ENCODE assay signal across 1 cellular context in the genomic region with DNA sequence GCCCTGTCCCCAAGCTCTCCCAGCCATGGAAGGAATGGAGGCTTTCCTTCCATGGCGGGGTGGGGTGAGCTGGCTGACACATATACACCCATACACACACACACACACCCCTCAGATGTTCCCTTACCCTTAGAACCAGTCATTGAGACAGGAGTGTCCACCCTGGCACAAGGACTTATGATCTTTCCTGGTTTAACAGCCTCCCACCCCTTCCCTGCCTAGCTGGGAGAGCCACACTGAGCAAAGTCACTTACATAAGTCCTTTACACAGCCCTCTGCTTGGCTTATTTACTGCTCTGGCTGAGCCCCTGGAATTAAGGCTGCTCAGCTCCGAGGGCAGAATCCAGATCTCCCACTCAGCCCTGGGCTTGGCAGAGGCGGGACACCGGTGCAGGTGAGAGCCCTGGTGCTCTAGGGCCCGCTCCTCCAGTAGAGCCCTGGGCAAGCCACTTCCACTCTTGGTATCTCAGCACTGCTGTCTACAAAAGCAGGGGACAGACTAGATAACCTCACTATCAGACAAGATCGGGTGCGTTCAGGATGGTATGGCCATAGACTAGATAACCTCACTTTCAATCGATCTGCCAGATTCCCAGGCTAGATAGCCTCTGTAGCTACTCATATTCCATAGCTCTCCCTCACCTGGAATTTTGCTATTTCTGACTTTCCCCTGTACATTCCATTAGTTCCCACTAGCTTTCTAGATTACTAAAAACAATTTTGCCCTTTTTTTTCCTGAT.
A peak's percentile ranks its signal among the peaks of the same experiment; 100 is the strongest.
TF ChIP-seq lines count a peak whose summit lies in the region.

No MANE protein-coding gene starts in this region.

TF ChIP-seq in HEK293, 187 proteins besides CTCF, POLR2A, EP300 and RAD21 (continued from another document):
- TF ChIP-seq, protein P1, sequence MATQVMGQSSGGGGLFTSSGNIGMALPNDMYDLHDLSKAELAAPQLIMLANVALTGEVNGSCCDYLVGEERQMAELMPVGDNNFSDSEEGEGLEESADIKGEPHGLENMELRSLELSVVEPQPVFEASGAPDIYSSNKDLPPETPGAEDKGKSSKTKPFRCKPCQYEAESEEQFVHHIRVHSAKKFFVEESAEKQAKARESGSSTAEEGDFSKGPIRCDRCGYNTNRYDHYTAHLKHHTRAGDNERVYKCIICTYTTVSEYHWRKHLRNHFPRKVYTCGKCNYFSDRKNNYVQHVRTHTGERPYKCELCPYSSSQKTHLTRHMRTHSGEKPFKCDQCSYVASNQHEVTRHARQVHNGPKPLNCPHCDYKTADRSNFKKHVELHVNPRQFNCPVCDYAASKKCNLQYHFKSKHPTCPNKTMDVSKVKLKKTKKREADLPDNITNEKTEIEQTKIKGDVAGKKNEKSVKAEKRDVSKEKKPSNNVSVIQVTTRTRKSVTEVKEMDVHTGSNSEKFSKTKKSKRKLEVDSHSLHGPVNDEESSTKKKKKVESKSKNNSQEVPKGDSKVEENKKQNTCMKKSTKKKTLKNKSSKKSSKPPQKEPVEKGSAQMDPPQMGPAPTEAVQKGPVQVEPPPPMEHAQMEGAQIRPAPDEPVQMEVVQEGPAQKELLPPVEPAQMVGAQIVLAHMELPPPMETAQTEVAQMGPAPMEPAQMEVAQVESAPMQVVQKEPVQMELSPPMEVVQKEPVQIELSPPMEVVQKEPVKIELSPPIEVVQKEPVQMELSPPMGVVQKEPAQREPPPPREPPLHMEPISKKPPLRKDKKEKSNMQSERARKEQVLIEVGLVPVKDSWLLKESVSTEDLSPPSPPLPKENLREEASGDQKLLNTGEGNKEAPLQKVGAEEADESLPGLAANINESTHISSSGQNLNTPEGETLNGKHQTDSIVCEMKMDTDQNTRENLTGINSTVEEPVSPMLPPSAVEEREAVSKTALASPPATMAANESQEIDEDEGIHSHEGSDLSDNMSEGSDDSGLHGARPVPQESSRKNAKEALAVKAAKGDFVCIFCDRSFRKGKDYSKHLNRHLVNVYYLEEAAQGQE (tag by site-specific recombination; IDR thresholded peaks at IDR 0.05), result no peak
- TF ChIP-seq KLF17 (tag by site-specific recombination; IDR thresholded peaks at IDR 0.05), result 0 out of 2 replicates have a peak, but pooled peaks have one; percentile 25
TF ChIP-seq in HEK293: peak in this region for 3.
